ENCODE assay signal across 1 cellular context in the genomic region with DNA sequence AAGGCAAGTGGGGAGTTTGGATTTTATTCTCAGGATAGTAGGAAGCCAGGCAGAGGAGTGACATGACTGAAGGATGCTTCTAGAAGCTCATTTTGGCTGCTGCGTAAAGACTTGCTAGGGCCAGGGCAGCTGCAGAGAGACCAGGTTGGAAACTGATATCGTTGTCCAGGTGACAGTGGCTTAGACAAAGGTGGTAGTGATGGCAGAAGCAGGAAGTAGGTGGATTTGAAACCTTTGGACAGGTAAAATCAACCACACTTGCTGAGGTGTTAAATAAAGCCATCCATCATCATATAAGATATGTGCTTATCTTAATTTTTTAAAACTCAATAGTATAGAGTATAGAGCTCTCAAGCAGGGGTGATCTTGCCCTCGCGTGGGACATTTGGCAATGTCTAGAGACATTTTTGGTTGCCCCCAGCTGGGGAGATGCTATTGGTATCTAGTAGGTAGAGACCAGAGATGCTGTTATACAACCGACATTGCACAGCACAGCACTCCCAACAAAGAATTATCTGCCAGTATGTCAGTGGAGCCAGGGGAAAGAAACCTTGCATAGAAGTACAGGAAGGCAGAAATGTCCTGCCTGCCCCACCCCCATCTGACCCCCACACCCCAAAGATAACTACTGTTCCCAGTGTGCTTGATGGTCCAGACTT.
TF ChIP-seq lines count a peak whose summit lies in the region.

No MANE protein-coding gene starts in this region.

TF ChIP-seq in K562, 482 proteins besides CTCF, POLR2A, EP300 and RAD21:
- TF ChIP-seq, protein P1, sequence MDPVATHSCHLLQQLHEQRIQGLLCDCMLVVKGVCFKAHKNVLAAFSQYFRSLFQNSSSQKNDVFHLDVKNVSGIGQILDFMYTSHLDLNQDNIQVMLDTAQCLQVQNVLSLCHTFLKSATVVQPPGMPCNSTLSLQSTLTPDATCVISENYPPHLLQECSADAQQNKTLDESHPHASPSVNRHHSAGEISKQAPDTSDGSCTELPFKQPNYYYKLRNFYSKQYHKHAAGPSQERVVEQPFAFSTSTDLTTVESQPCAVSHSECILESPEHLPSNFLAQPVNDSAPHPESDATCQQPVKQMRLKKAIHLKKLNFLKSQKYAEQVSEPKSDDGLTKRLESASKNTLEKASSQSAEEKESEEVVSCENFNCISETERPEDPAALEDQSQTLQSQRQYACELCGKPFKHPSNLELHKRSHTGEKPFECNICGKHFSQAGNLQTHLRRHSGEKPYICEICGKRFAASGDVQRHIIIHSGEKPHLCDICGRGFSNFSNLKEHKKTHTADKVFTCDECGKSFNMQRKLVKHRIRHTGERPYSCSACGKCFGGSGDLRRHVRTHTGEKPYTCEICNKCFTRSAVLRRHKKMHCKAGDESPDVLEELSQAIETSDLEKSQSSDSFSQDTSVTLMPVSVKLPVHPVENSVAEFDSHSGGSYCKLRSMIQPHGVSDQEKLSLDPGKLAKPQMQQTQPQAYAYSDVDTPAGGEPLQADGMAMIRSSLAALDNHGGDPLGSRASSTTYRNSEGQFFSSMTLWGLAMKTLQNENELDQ (CRISPR knock-in tag; IDR thresholded peaks at IDR 0.05; ENCODE audit: borderline replicate concordance), result no peak
- TF ChIP-seq ZFP36 (IDR thresholded peaks at IDR 0.05; ENCODE audit: low read depth, low read length, partially characterized antibody) (peak; percentile 47), RBM25 (IDR thresholded peaks at IDR 0.05; ENCODE audit: low read depth, low read length, severe bottlenecking) (peak; percentile 23)
TF ChIP-seq in K562: peak in this region for 2.
